8 cellular contexts compared by ENCODE assay signal in the genomic region with DNA sequence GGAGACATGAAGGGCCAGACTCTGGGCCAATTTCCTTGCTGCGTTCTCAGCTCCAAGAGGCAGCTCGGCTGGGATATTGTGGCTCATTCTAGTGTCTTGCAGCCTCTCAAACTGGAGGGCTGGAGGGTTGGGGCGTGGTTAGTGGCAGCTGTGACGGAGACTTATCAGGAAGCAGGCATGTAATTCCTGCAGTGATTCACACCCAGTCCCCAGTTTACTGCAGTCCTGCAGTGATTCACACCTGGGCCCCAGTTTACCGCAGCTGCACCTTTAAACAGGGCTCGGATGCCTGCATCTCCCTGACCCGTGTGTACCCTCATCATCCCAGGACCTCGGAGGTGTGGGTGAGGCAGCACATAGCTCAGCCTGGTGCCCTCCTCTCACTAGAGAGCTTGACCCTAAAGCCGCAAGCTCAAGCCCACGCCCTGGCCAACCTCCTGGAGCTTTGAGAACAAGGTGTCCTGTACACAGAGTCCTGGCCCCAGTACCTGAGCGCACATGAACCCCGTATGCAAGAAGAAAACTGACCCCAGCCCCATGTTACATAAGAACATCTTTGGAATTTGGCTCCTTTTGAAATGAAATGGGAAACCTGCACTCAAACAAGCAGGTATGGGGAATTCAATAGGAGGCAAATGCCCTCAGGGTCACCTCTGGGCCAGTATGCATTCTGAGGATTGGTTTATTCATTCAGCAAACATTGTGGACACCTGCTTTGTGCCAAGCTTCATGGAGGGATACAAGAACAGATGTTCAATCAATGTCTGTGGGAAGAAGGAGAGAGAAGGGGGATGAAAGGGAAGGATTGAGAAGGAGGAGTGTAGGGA. TPM values are rescaled to one million over a fixed set of nuclear protein-coding genes. Genes with fewer than 3 reads are reported as not detected.
DNase-seq lines count a peak whose midpoint lies in the region; TF ChIP-seq lines count a peak whose summit lies in the region.

No MANE protein-coding gene starts in this region.

- 80% methylated on average over 10 to 12 of the region's 12 CpGs for WGBS in endodermal cell (ENCODE audit: insufficient coverage in 1 of 2, insufficient read length in 1 of 2), 2 experiments

- no peaks in the 10 kb centered on the region for H3K9me3 Mint-ChIP-seq in endodermal cell

- peaks cover 32 to 37% of the 10 kb centered on the region in 2 donors for H3K4me1 ChIP-seq in duodenal mucosa (ENCODE audit: control insufficient read depth in 1 of 2, insufficient read depth in 2 of 2, low read length in 2 of 2)
- peaks cover 4% of the 10 kb centered on the region for H3K4me1 ChIP-seq in endodermal cell (ENCODE audit: control insufficient read depth, insufficient read depth, low read length)

- H3K27me3 Mint-ChIP-seq in endodermal cell (ENCODE audit: insufficient read depth): no peaks in the 10 kb centered on the region

- TF ChIP-seq CTCF in RWPE1 (conservative IDR thresholded peaks at IDR 0.05; ENCODE audit: low read depth): no peak
- no peak for TF ChIP-seq CTCF in endodermal cell (conservative IDR thresholded peaks at IDR 0.05)

- H3K4me3 ChIP-seq in duodenal mucosa (ENCODE audit: low read depth in 1 of 2, low read length in 2 of 2): no peak overlapping the region
- H3K4me3 ChIP-seq in endodermal cell (ENCODE audit: low read length): no peak overlapping the region

- no peaks in the 10 kb centered on the region for H3K36me3 Mint-ChIP-seq in endodermal cell (ENCODE audit: low read depth)

- H3K9ac ChIP-seq in duodenal mucosa (ENCODE audit: low read depth in 1 of 2, low read length in 2 of 2): peak overlapping the region in 1 of 2 donors; percentile 7
- no peak overlapping the region for H3K9ac ChIP-seq in endodermal cell (ENCODE audit: extremely low read depth, low read length, poor library complexity, severe bottlenecking)

- no peak overlapping the region for H3K4me3 Mint-ChIP-seq in endodermal cell

- POLR2A ChIA-PET in RWPE1 (lab: Yijun Ruan, JAX; ENCODE audit: low non-redundant PET): no interaction called here

- DNase-seq in H4 (ENCODE audit: low spot score) (peak; percentile 37), RWPE1 (ENCODE audit: low spot score) (peak; percentile 96), NCI-H345 (lab: John Stamatoyannopoulos, UW) (no peak), NCI-H226 (no peak), NCI-H82 (lab: John Stamatoyannopoulos, UW) (no peak), endodermal cell (no peak)
- peak; percentile 72 for DNase-seq in stimulated activated CD4-positive, alpha-beta T cell treated with anti-CD3 and anti-CD28 coated beads, Interleukin-1b, Interleukin-23, amount 100 ng/mL, for 48 hours

- H3K9me3 ChIP-seq in duodenal mucosa (ENCODE audit: control insufficient read depth in 1 of 2, low read length in 2 of 2): no peaks in the 10 kb centered on the region
- H3K9me3 ChIP-seq in endodermal cell (ENCODE audit: control insufficient read depth, low read length): no peaks in the 10 kb centered on the region

- CTCF ChIA-PET in RWPE1 (lab: Yijun Ruan, JAX): interaction anchor here (0.6 to 1.6 kb wide), 2 partner anchors 22 to 425 kb away, joined by 3 to 8 read pairs; no protein-coding TSS in a partner anchor

- no peaks in the 10 kb centered on the region for H3K27me3 ChIP-seq in duodenal mucosa (ENCODE audit: control insufficient read depth in 1 of 2, insufficient read depth in 2 of 2, low read length in 2 of 2)
- H3K27me3 ChIP-seq in endodermal cell (ENCODE audit: control insufficient read depth, insufficient read depth, low read length, poor library complexity, severe bottlenecking): no peaks in the 10 kb centered on the region

- H3K27ac ChIP-seq in RWPE1 (no peak overlapping the region), duodenal mucosa (ENCODE audit: low read depth, low read length) (peak overlapping the region; percentile 20), endodermal cell (ENCODE audit: low read depth, low read length) (no peak overlapping the region)

- peaks cover 4% of the 10 kb centered on the region for H3K4me1 Mint-ChIP-seq in endodermal cell

- H3K27ac Mint-ChIP-seq in endodermal cell: no peak overlapping the region

- H3K36me3 ChIP-seq in duodenal mucosa (ENCODE audit: control insufficient read depth in 1 of 2, insufficient read depth in 2 of 2, low read length in 2 of 2) (no peaks in the 10 kb centered on the region), endodermal cell (ENCODE audit: control insufficient read depth, insufficient read depth, low read length) (no peaks in the 10 kb centered on the region)

RNA-seq across cellular contexts. Expression of gene FAM83D, which starts 55.3 kb away (rescaled TPM):
- 66.2 and 67.5 TPM in 2 replicates for total RNA-seq in H4 (2014; rRNA removed; shearing (Covaris generic))
- total RNA-seq in endodermal cell: 10 to 100 TPM; 34.8 to 39.9 TPM
- 40.6 TPM for polyA plus RNA-seq in endodermal cell (2013, experiment 1 of 2)
- polyA plus RNA-seq in endodermal cell (2013, experiment 2 of 2): 37.0 TPM

Comparison
In these comparisons a context has a peak if more than half of its experiments do, and no peak if none do; other contexts are left out.
1. DNase-seq: peak in H4 (single experiment), RWPE1 (single experiment) and stimulated activated CD4-positive, alpha-beta T cell treated with anti-CD3 and anti-CD28 coated beads, Interleukin-1b, Interleukin-23, amount 100 ng/mL, for 48 hours (single experiment); none in NCI-H345 (single experiment), NCI-H226 (single experiment), NCI-H82 (single experiment) and endodermal cell (single experiment).